Comparison of ENCODE assay signal across 1 cellular context in genomic region chr1:46790702-46791101, GRCh38.
TF ChIP-seq lines count a peak whose summit lies in the region.

No MANE protein-coding gene starts in this region.

TF ChIP-seq in GM23338, 12 proteins besides CTCF, POLR2A, EP300 and RAD21 (continued from another document):
- TF ChIP-seq ZNF462 (CRISPR knock-in tag; IDR thresholded peaks at IDR 0.05) = no peak
